In the genomic region with DNA sequence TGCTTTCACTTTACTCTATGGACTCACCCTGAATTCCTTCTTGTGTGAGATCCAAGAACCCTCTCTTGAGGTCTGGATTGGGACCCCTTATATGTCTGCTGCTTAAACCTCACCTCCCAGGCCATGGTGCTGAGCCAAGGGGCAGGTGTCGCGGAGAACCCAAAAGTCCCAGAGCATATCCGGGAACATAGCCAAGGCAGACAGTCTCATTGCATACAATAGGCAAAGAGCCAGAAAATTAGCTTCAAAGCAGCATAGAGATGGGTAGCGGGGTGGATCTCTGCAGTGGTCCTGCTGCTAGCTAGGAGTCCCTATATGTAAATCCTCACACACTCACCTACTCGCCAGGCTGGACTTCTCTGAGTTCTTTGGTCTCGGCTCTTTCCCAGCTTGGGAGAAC, we compare ENCODE assay signal across 21 cellular contexts.
DNase-seq lines count a peak whose midpoint lies in the region; TF ChIP-seq lines count a peak whose summit lies in the region.
"Had no signal": no experiment of that assay in that cellular context is flagged by ENCODE, and none has a peak within 500 bp of the region (broad histone marks: within the 10 kb centered on the region; RNA-seq: fewer than 3 reads in every experiment).

No MANE protein-coding gene starts in this region.

- DNase-seq in DMS79 treated with DMSO at 0.1 percent for 48 hours (lab: John Stamatoyannopoulos, UW) (peak; percentile 2), DMS79 (lab: John Stamatoyannopoulos, UW) (no peak), NCI-H1694 (lab: John Stamatoyannopoulos, UW) (peak; percentile 97), NCI-H345 (lab: John Stamatoyannopoulos, UW) (peak; percentile 77), choroid plexus epithelial cell (ENCODE audit: low read depth) (peak; percentile 20), GM13976 (ENCODE audit: low spot score) (no peak), NOMO-1 treated with dmso at 0.1 percent for 144 hours (lab: John Stamatoyannopoulos, UW; ENCODE audit: unreplicated experiment) (no peak), HPDE6-E6E7 (ENCODE audit: extremely low spot score) (no peak)
- DNase-seq: activated CD4-positive, alpha-beta T cell treated with anti-CD3 and anti-CD28 coated beads, Interleukin-2, amount 50 U/mL, for 48 hours; activated CD4-positive, CD25-positive, alpha-beta regulatory T cell treated with anti-CD3 and anti-CD28 coated beads, Interleukin-2, amount 50 U/mL, for 72 hours; activated naive CD4-positive, alpha-beta T cell; activated T-cell treated with anti-CD3 and anti-CD28 coated beads, Interleukin-2, amount 50 U/mL, for 72 hours; cortex of kidney; effector memory CD4-positive, alpha-beta T cell; hypothalamus; NCI-H1417 treated with DMSO at 0.1 percent for 48 hours; pancreas; retina; substantia nigra; trophoblast cell had no signal

- TF ChIP-seq CTCF in choroid plexus epithelial cell (conservative IDR thresholded peaks at IDR 0.05; ENCODE audit: low read depth, low read length) = no peak
- no peak for TF ChIP-seq CTCF in GM13976 (IDR thresholded peaks at IDR 0.05; ENCODE audit: borderline replicate concordance, control extremely low read depth, extremely low read depth, insufficient read depth, missing control alignments)

- in situ Hi-C loops in GM13976 (cut with MboI; ENCODE audit: low sequenced_read_pairs, unreplicated experiment) = no loop called here

- no peak overlapping the region for H3K4me3 ChIP-seq in choroid plexus epithelial cell (ENCODE audit: low read depth, low read length)
- H3K4me3 ChIP-seq: neural progenitor cell, pancreas had no signal

Comparison
In these comparisons a context has a peak if more than half of its experiments do, and no peak if none do; other contexts are left out.
1. DNase-seq: peak in DMS79 treated with DMSO at 0.1 percent for 48 hours (single experiment), NCI-H1694 (single experiment), NCI-H345 (single experiment) and choroid plexus epithelial cell (single experiment); none in DMS79 (single experiment), GM13976 (single experiment), NOMO-1 treated with dmso at 0.1 percent for 144 hours (single experiment) and HPDE6-E6E7 (single experiment).